ENCODE assay signal across 6 cellular contexts in the genomic region with DNA sequence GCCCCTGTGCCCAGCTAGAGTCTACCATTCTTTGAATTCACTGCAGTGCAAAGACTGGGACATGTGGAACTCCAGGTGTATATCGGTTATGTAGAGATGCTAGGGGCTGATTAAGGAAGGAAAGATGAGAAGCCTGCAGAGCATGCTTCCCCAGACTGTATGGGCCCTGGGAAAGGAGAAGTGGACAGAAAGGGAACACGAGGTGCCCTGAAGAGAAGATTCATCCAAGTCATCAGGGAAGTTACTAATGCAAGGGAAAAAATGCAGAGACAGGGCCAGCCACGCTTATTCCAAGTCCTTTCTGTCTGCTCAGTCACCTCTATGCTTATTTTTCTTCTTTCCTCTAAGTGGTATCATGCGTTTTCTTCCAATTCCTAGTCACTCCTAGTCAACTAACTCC. TPM values are rescaled to one million over a fixed set of nuclear protein-coding genes. Genes with fewer than 3 reads are reported as not detected.
"Had no signal": no experiment of that assay in that cellular context is flagged by ENCODE, and none has a peak within 500 bp of the region (broad histone marks: within the 10 kb centered on the region; RNA-seq: fewer than 3 reads in every experiment).

No MANE protein-coding gene starts in this region.

RNA-seq across cellular contexts. Expression of a gene that starts 39.3 kb away (rescaled TPM):
- total RNA-seq: ascending aorta, chondrocyte, IMR-90, MCF 10A, RPMI7951, SJSA1 had no signal
